Comparison of ENCODE assay signal across 20 cellular contexts in genomic region chr11:94500181-94500580, GRCh38. TPM values are rescaled to one million over a fixed set of nuclear protein-coding genes. Genes with fewer than 3 reads are reported as not detected.
DNase-seq lines count a peak whose midpoint lies in the region; ATAC-seq, FAIRE-seq and TF ChIP-seq lines count a peak whose summit lies in the region.
"Had no signal": no experiment of that assay in that cellular context is flagged by ENCODE, and none has a peak within 500 bp of the region (broad histone marks: within the 10 kb centered on the region; RNA-seq: fewer than 3 reads in every experiment).

No MANE protein-coding gene starts in this region.

- H3K27ac Mint-ChIP-seq in activated T-cell treated with anti-CD3 and anti-CD28 coated beads, Interleukin-2, amount 50 U/mL, for 72 hours = peak overlapping the region; percentile 1

- H3K4me3 ChIP-seq in bronchial epithelial cell (ENCODE audit: low read depth, low read length) = no peak overlapping the region
- no peak overlapping the region for H3K4me3 ChIP-seq in right lobe of liver
- H3K4me3 ChIP-seq: GM12878, GM23248 had no signal

- no peak for TF ChIP-seq POLR2A in GM12892 (IDR thresholded peaks at IDR 0.05; ENCODE audit: low read depth, low read length)
- no peak for TF ChIP-seq POLR2A in right lobe of liver (IDR thresholded peaks at IDR 0.05)

- no peaks in the 10 kb centered on the region for H3K9me3 ChIP-seq in right lobe of liver
- H3K9me3 ChIP-seq: BE2C had no signal

- WGBS in right lobe of liver (ENCODE audit: insufficient coverage, low coverage, low lambda C conversion rate, missing lambda C conversion rate) = 72% methylated on average over 2 of the region's 2 CpGs

- intact Hi-C loops in right lobe of liver (cut with DNase I) = no loop called here

- peak; percentile 66 for FAIRE-seq in GM12892 (lab: Jason Lieb, UNC)
- FAIRE-seq in bronchial epithelial cell (lab: Jason Lieb, UNC) = peak; percentile 18
- FAIRE-seq: A204.1, GM12878 had no signal

- H3K27me3 ChIP-seq in bronchial epithelial cell (ENCODE audit: control insufficient read depth, insufficient read depth, low read length) (no peaks in the 10 kb centered on the region), right lobe of liver (no peaks in the 10 kb centered on the region)
- H3K27me3 ChIP-seq: BE2C had no signal

- H3K4me1 Mint-ChIP-seq in activated T-cell treated with anti-CD3 and anti-CD28 coated beads, Interleukin-2, amount 50 U/mL, for 72 hours (ENCODE audit: low read depth) = peaks cover 9% of the 10 kb centered on the region

- no peak overlapping the region for H3K4me3 Mint-ChIP-seq in activated T-cell treated with anti-CD3 and anti-CD28 coated beads, Interleukin-2, amount 50 U/mL, for 72 hours
- H3K4me3 Mint-ChIP-seq: CD4-positive, alpha-beta memory T cell had no signal

- H3K27ac ChIP-seq in right lobe of liver = no peak overlapping the region
- H3K27ac ChIP-seq: GM23248 had no signal

- H3K27me3 Mint-ChIP-seq in activated T-cell treated with anti-CD3 and anti-CD28 coated beads, Interleukin-2, amount 50 U/mL, for 72 hours (ENCODE audit: low read depth) = no peaks in the 10 kb centered on the region
- H3K27me3 Mint-ChIP-seq: CD4-positive, alpha-beta memory T cell had no signal

- TF ChIP-seq CTCF in bronchial epithelial cell (IDR thresholded peaks at IDR 0.05; ENCODE audit: insufficient read depth, low read length, severe bottlenecking) = no peak
- TF ChIP-seq CTCF in right lobe of liver (IDR thresholded peaks at IDR 0.05) = no peak

- DNase-seq in activated T-cell treated with anti-CD3 and anti-CD28 coated beads, Interleukin-2, amount 50 U/mL, for 72 hours = no peak
- no peak for DNase-seq in activated T-cell treated with anti-CD3 and anti-CD28 coated beads for 4 hours
- no peak for DNase-seq in GM12892 (ENCODE audit: insufficient read length)
- DNase-seq in bronchial epithelial cell (ENCODE audit: low read depth) = no peak
- DNase-seq in activated CD8-positive, alpha-beta memory T cell treated with anti-CD3 and anti-CD28 coated beads for 24 hours = no peak
- no peak for DNase-seq in right lobe of liver
- DNase-seq: ACHN; BE2C; C1 segment of cervical spinal cord; Calu3; CD4-positive, alpha-beta memory T cell; DMS79 treated with DMSO at 0.1 percent for 48 hours; GM23248; HCEC 1CT; KG1 had no signal

- no peaks in the 10 kb centered on the region for H3K4me1 ChIP-seq in right lobe of liver
- H3K4me1 ChIP-seq: BE2C had no signal

- peaks cover 0 to 7% of the 10 kb centered on the region in 2 donors for H3K36me3 Mint-ChIP-seq in activated T-cell treated with anti-CD3 and anti-CD28 coated beads, Interleukin-2, amount 50 U/mL, for 72 hours (ENCODE audit: insufficient read depth in 2 of 2)

- H3K9me3 Mint-ChIP-seq in activated T-cell treated with anti-CD3 and anti-CD28 coated beads, Interleukin-2, amount 50 U/mL, for 72 hours = no peaks in the 10 kb centered on the region

- H3K36me3 ChIP-seq in bronchial epithelial cell (ENCODE audit: control insufficient read depth, insufficient read depth, low read length) (peaks cover 7% of the 10 kb centered on the region), right lobe of liver (peaks cover 0 to 45% (median 13%) of the 10 kb centered on the region in 4 donors)

- ATAC-seq in activated T-cell treated with anti-CD3 and anti-CD28 coated beads, Interleukin-2, amount 50 U/mL, for 72 hours (replicated peaks in 1 of 2) = no peak
- no peak for ATAC-seq in HG03196 (IDR thresholded peaks at IDR 0.05; ENCODE audit: unreplicated experiment)
- no peak for ATAC-seq in right lobe of liver
- ATAC-seq: GM12878 had no signal

RNA-seq across cellular contexts. Expression of gene ANKRD49, which starts 6.4 kb away (rescaled TPM):
- 10 to 100 TPM; 24.2 to 28.1 TPM for total RNA-seq in activated T-cell treated with anti-CD3 and anti-CD28 coated beads, Interleukin-2, amount 50 U/mL, for 72 hours
- 28.6 TPM for polyA plus RNA-seq in GM12892 (2012; ENCODE audit: missing spikeins)
- total RNA-seq in bronchial epithelial cell = 17.1 and 20.5 TPM in 2 replicates
- 1 to 10 TPM; 4.4 to 6.6 (median 5.1) TPM for total RNA-seq in right lobe of liver

RNA-seq across cellular contexts. Expression of gene MRE11, which starts 6.5 kb away (rescaled TPM):
- total RNA-seq in activated T-cell treated with anti-CD3 and anti-CD28 coated beads, Interleukin-2, amount 50 U/mL, for 72 hours = 10 to 100 TPM; 43.8 to 49.1 TPM
- polyA plus RNA-seq in GM12892 (2012; ENCODE audit: missing spikeins) = 27.2 TPM
- total RNA-seq in bronchial epithelial cell (4.9 and 9.7 TPM in 2 replicates), right lobe of liver (1 to 10 TPM; 4.5 to 7.7 (median 5.0) TPM)

RNA-seq across cellular contexts. Expression of gene C11orf97, which starts 12.1 kb away (rescaled TPM):
- total RNA-seq in activated T-cell treated with anti-CD3 and anti-CD28 coated beads, Interleukin-2, amount 50 U/mL, for 72 hours = not detected
- polyA plus RNA-seq in GM12892 (2012; ENCODE audit: missing spikeins) = not detected
- total RNA-seq in bronchial epithelial cell = not detected in 2 replicates
- total RNA-seq in right lobe of liver = 1 to 10 TPM in 1 of 6 experiments, under 1 TPM in 1, not detected in 4; 0.40 to 1.7 TPM
- total RNA-seq: Calu3; CD4-positive, alpha-beta memory T cell; GM12878; GM23248; H4; HT-29 had no signal
- polyA plus RNA-seq: CD4-positive, alpha-beta memory T cell; GM12878; GM23248 had no signal

RNA-seq across cellular contexts. Expression of gene FUT4, which starts 43.5 kb away (rescaled TPM):
- 1 to 10 TPM; 5.4 to 5.5 TPM for total RNA-seq in activated T-cell treated with anti-CD3 and anti-CD28 coated beads, Interleukin-2, amount 50 U/mL, for 72 hours
- 1.4 TPM for polyA plus RNA-seq in GM12892 (2012; ENCODE audit: missing spikeins)
- total RNA-seq in bronchial epithelial cell (1.0 and 1.8 TPM in 2 replicates), right lobe of liver (1 to 10 TPM in 5 of 6 experiments, under 1 TPM in 1; 0.90 to 3.1 (median 2.0) TPM)
- total RNA-seq: H4 had no signal
